Comparison of ENCODE assay signal across 1 cellular context in genomic region chr16:47664653-47665325, GRCh38.
TF ChIP-seq lines count a peak whose summit lies in the region.

No MANE protein-coding gene starts in this region.

TF ChIP-seq in HepG2, 621 proteins besides CTCF, POLR2A, EP300 and RAD21 (continued from another document and continues in another):
- peak; percentile 44; the same call in 1 of the 2 replicates for TF ChIP-seq FOXP4 (CRISPR knock-in tag; IDR thresholded peaks at IDR 0.05)
- TF ChIP-seq SNAPC5 (CRISPR knock-in tag; IDR thresholded peaks at IDR 0.05; ENCODE audit: borderline replicate concordance) = no peak
- TF ChIP-seq CBX1 (IDR thresholded peaks at IDR 0.05; ENCODE audit: low read depth) = no peak
- TF ChIP-seq CCAR2 (optimal IDR thresholded peaks at IDR 0.05; ENCODE audit: low read depth, low read length) = no peak
- no peak for TF ChIP-seq MLLT10 (CRISPR knock-in tag; IDR thresholded peaks at IDR 0.05)
- no peak for TF ChIP-seq TBX3 (IDR thresholded peaks at IDR 0.05; ENCODE audit: borderline replicate concordance)
- TF ChIP-seq ZNF879 (CRISPR knock-in tag; IDR thresholded peaks at IDR 0.05) = no peak
- no peak for TF ChIP-seq ZNF138 (CRISPR knock-in tag; IDR thresholded peaks at IDR 0.05; ENCODE audit: low read depth)
- peak; percentile 44; the same call in 1 of the 2 replicates for TF ChIP-seq POGZ (CRISPR knock-in tag; IDR thresholded peaks at IDR 0.05)
- TF ChIP-seq MBNL3 (CRISPR knock-in tag; conservative IDR thresholded peaks at IDR 0.05) = no peak
- TF ChIP-seq, protein P1, sequence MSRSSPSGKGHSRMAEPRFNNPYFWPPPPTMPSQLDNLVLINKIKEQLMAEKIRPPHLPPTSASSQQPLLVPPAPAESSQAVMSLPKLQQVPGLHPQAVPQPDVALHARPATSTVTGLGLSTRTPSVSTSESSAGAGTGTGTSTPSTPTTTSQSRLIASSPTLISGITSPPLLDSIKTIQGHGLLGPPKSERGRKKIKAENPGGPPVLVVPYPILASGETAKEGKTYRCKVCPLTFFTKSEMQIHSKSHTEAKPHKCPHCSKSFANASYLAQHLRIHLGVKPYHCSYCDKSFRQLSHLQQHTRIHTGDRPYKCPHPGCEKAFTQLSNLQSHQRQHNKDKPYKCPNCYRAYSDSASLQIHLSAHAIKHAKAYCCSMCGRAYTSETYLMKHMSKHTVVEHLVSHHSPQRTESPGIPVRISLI (CRISPR knock-in tag; IDR thresholded peaks at IDR 0.05; ENCODE audit: borderline replicate concordance) = no peak
- TF ChIP-seq SAP130 (CRISPR knock-in tag; IDR thresholded peaks at IDR 0.05; ENCODE audit: low read depth) = peak; percentile 22; the same call in 1 of the 2 replicates
- TF ChIP-seq ZSCAN20 (CRISPR knock-in tag; IDR thresholded peaks at IDR 0.05; ENCODE audit: borderline replicate concordance) = no peak
- no peak for TF ChIP-seq GMEB1 (CRISPR knock-in tag; IDR thresholded peaks at IDR 0.05; ENCODE audit: borderline replicate concordance)
- 0 out of 2 replicates have a peak, but pooled peaks have one; percentile 31 for TF ChIP-seq NAIF1 (CRISPR knock-in tag; IDR thresholded peaks at IDR 0.05; ENCODE audit: borderline replicate concordance)
- TF ChIP-seq, protein P2, sequence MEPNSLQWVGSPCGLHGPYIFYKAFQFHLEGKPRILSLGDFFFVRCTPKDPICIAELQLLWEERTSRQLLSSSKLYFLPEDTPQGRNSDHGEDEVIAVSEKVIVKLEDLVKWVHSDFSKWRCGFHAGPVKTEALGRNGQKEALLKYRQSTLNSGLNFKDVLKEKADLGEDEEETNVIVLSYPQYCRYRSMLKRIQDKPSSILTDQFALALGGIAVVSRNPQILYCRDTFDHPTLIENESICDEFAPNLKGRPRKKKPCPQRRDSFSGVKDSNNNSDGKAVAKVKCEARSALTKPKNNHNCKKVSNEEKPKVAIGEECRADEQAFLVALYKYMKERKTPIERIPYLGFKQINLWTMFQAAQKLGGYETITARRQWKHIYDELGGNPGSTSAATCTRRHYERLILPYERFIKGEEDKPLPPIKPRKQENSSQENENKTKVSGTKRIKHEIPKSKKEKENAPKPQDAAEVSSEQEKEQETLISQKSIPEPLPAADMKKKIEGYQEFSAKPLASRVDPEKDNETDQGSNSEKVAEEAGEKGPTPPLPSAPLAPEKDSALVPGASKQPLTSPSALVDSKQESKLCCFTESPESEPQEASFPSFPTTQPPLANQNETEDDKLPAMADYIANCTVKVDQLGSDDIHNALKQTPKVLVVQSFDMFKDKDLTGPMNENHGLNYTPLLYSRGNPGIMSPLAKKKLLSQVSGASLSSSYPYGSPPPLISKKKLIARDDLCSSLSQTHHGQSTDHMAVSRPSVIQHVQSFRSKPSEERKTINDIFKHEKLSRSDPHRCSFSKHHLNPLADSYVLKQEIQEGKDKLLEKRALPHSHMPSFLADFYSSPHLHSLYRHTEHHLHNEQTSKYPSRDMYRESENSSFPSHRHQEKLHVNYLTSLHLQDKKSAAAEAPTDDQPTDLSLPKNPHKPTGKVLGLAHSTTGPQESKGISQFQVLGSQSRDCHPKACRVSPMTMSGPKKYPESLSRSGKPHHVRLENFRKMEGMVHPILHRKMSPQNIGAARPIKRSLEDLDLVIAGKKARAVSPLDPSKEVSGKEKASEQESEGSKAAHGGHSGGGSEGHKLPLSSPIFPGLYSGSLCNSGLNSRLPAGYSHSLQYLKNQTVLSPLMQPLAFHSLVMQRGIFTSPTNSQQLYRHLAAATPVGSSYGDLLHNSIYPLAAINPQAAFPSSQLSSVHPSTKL (CRISPR knock-in tag; IDR thresholded peaks at IDR 0.05) = peak; percentile 41
- no peak for TF ChIP-seq ZNF605 (CRISPR knock-in tag; IDR thresholded peaks at IDR 0.05)
- TF ChIP-seq, protein P3, sequence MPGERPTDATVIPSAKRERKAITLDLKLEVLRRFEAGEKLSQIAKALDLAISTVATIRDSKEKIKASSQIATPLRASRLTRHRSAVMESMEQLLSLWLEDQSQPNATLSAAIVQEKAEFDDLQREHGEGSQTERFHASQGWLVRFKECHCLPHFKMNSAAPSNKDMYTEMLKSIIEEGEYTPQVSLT (CRISPR knock-in tag; IDR thresholded peaks at IDR 0.05; ENCODE audit: borderline replicate concordance, low read depth) = no peak
- TF ChIP-seq BCL3 (CRISPR knock-in tag; IDR thresholded peaks at IDR 0.05) = no peak
- no peak for TF ChIP-seq PHF8 (CRISPR knock-in tag; IDR thresholded peaks at IDR 0.05)
- no peak for TF ChIP-seq ZNF768 (CRISPR knock-in tag; IDR thresholded peaks at IDR 0.05)
- peak; percentile 38; the same call in 1 of the 2 replicates for TF ChIP-seq ELF3 (CRISPR knock-in tag; IDR thresholded peaks at IDR 0.05)
- TF ChIP-seq DDIT3 (CRISPR knock-in tag; IDR thresholded peaks at IDR 0.05) = no peak
- TF ChIP-seq ZBTB33 (CRISPR knock-in tag; IDR thresholded peaks at IDR 0.05) = peak; percentile 95
- TF ChIP-seq PLRG1 (conservative IDR thresholded peaks at IDR 0.05) = no peak
- no peak for TF ChIP-seq TBL1XR1 (IDR thresholded peaks at IDR 0.05; ENCODE audit: borderline replicate concordance, low read length, partially characterized antibody)
- TF ChIP-seq STAG1 (CRISPR knock-in tag; IDR thresholded peaks at IDR 0.05) = no peak
- no peak for TF ChIP-seq ATF7-NPFF (CRISPR knock-in tag; IDR thresholded peaks at IDR 0.05; ENCODE audit: low read depth)
- TF ChIP-seq GMEB2 (CRISPR knock-in tag; IDR thresholded peaks at IDR 0.05; ENCODE audit: low read depth) = no peak
- no peak for TF ChIP-seq LRRFIP1 (CRISPR knock-in tag; conservative IDR thresholded peaks at IDR 0.05)
- TF ChIP-seq ZNF441 (CRISPR knock-in tag; IDR thresholded peaks at IDR 0.05; ENCODE audit: borderline replicate concordance) = no peak
- no peak for TF ChIP-seq HDAC6 (IDR thresholded peaks at IDR 0.05; ENCODE audit: low read depth, low read length)
- TF ChIP-seq ZNF232 (CRISPR knock-in tag; IDR thresholded peaks at IDR 0.05; ENCODE audit: borderline replicate concordance) = no peak
- no peak for TF ChIP-seq SNAPC4 (CRISPR knock-in tag; IDR thresholded peaks at IDR 0.05)
- peak; percentile 86 for TF ChIP-seq BCL6 (CRISPR knock-in tag; IDR thresholded peaks at IDR 0.05)
- no peak for TF ChIP-seq RBM39 (IDR thresholded peaks at IDR 0.05; ENCODE audit: low read depth, low read length, poor library complexity, severe bottlenecking)
